ENCODE assay signal across 35 cellular contexts in genomic region chr4:123737156-123737555, GRCh38.
"Had no signal": no experiment of that assay in that cellular context is flagged by ENCODE, and none has a peak within 500 bp of the region (broad histone marks: within the 10 kb centered on the region; RNA-seq: fewer than 3 reads in every experiment).

No MANE protein-coding gene starts in this region.

- FAIRE-seq: colon had no signal

- H3K36me3 ChIP-seq: ascending aorta, brain microvascular endothelial cell, breast epithelium, WERI-Rb-1 had no signal

- H3K27me3 ChIP-seq: ascending aorta, body of pancreas, brain microvascular endothelial cell, breast epithelium had no signal

- H3K27ac Mint-ChIP-seq: activated CD4-positive, alpha-beta memory T cell treated with anti-CD3 and anti-CD28 coated beads, Interleukin-2, amount 10 ng/mL, durations not matched to agents 7 days and 5 days; activated CD4-positive, alpha-beta T cell treated with anti-CD3 and anti-CD28 coated beads for 36 hours; activated CD4-positive, alpha-beta T cell treated with anti-CD3 and anti-CD28 coated beads, Interleukin-2, amount 10 ng/mL, durations not matched to agents 7 days and 5 days; activated CD8-positive, alpha-beta memory T cell treated with anti-CD3 and anti-CD28 coated beads, Interleukin-2, amount 10 ng/mL, durations not matched to agents 7 days and 5 days; activated CD8-positive, alpha-beta T cell treated with anti-CD3 and anti-CD28 coated beads, Interleukin-2, amount 10 ng/mL, durations not matched to agents 7 days and 5 days; activated naive CD4-positive, alpha-beta T cell treated with anti-CD3 and anti-CD28 coated beads, Interleukin-2, amount 10 ng/mL, durations not matched to agents 7 days and 5 days; activated naive CD4-positive, alpha-beta T cell treated with anti-CD3 and anti-CD28 coated beads, Interleukin-2, amount 50 U/mL, for 24 hours; activated naive CD8-positive, alpha-beta T cell; activated naive CD8-positive, alpha-beta T cell treated with anti-CD3 and anti-CD28 coated beads, Interleukin-2, amount 10 ng/mL, durations not matched to agents 7 days and 5 days; activated naive CD8-positive, alpha-beta T cell treated with anti-CD3 and anti-CD28 coated beads, Interleukin-2, amount 50 U/mL, for 24 hours; activated T-cell treated with anti-CD3 and anti-CD28 coated beads, Interleukin-2, amount 50 U/mL, for 24 hours; activated T-helper 2 cell treated with anti-CD3 and anti-CD28 coated beads, Interferon-gamma antibody, Interleukin-2, Interleukin-4, amounts not matched to agents 10 μg/mL and 5 μg/mL and 100 μg/mL, durations not matched to agents 14 hours and 24 hours and 36 hours; T-helper 17 cell; T-helper 2 cell treated with Interferon-gamma antibody and Interleukin-4, amounts not matched to agents 5 μg/mL and 100 μg/mL, for 36 hours; WTC11 had no signal

- H3K27ac ChIP-seq: ascending aorta, body of pancreas, brain microvascular endothelial cell, breast epithelium, WERI-Rb-1 had no signal

- H3K4me3 ChIP-seq: ascending aorta, body of pancreas, breast epithelium had no signal

- H3K9me3 ChIP-seq: ascending aorta, body of pancreas, breast epithelium had no signal

- H3K4me1 Mint-ChIP-seq: activated CD4-positive, alpha-beta memory T cell treated with anti-CD3 and anti-CD28 coated beads, Interleukin-2, amount 10 ng/mL, durations not matched to agents 7 days and 5 days; activated CD4-positive, alpha-beta T cell treated with anti-CD3 and anti-CD28 coated beads, Interleukin-2, amount 10 ng/mL, durations not matched to agents 7 days and 5 days; activated CD8-positive, alpha-beta memory T cell treated with anti-CD3 and anti-CD28 coated beads, Interleukin-2, amount 10 ng/mL, durations not matched to agents 7 days and 5 days; activated naive CD4-positive, alpha-beta T cell treated with anti-CD3 and anti-CD28 coated beads, Interleukin-2, amount 10 ng/mL, durations not matched to agents 7 days and 5 days; activated naive CD4-positive, alpha-beta T cell treated with anti-CD3 and anti-CD28 coated beads, Interleukin-2, amount 50 U/mL, for 24 hours; activated naive CD8-positive, alpha-beta T cell treated with anti-CD3 and anti-CD28 coated beads, Interleukin-2, amount 10 ng/mL, durations not matched to agents 7 days and 5 days; activated naive CD8-positive, alpha-beta T cell treated with anti-CD3 and anti-CD28 coated beads, Interleukin-2, amount 50 U/mL, for 24 hours; T-helper 17 cell had no signal

- H3K27me3 Mint-ChIP-seq: activated naive CD4-positive, alpha-beta T cell treated with anti-CD3 and anti-CD28 coated beads, Interleukin-2, amount 10 ng/mL, durations not matched to agents 7 days and 5 days; activated naive CD8-positive, alpha-beta T cell; activated naive CD8-positive, alpha-beta T cell treated with anti-CD3 and anti-CD28 coated beads, Interleukin-2, amount 50 U/mL, for 24 hours had no signal

- H3K4me1 ChIP-seq: ascending aorta, body of pancreas, breast epithelium had no signal

- H3K4me3 Mint-ChIP-seq: activated CD4-positive, alpha-beta memory T cell treated with anti-CD3 and anti-CD28 coated beads, Interleukin-2, amount 10 ng/mL, durations not matched to agents 7 days and 5 days; activated CD4-positive, alpha-beta T cell treated with anti-CD3 and anti-CD28 coated beads for 36 hours; activated CD4-positive, alpha-beta T cell treated with anti-CD3 and anti-CD28 coated beads, Interleukin-2, amount 10 ng/mL, durations not matched to agents 7 days and 5 days; activated CD8-positive, alpha-beta memory T cell treated with anti-CD3 and anti-CD28 coated beads, Interleukin-2, amount 10 ng/mL, durations not matched to agents 7 days and 5 days; activated CD8-positive, alpha-beta T cell treated with anti-CD3 and anti-CD28 coated beads, Interleukin-2, amount 10 ng/mL, durations not matched to agents 7 days and 5 days; activated naive CD4-positive, alpha-beta T cell treated with anti-CD3 and anti-CD28 coated beads, Interleukin-2, amount 10 ng/mL, durations not matched to agents 7 days and 5 days; activated naive CD4-positive, alpha-beta T cell treated with anti-CD3 and anti-CD28 coated beads, Interleukin-2, amount 50 U/mL, for 24 hours; activated naive CD8-positive, alpha-beta T cell; activated naive CD8-positive, alpha-beta T cell treated with anti-CD3 and anti-CD28 coated beads, Interleukin-2, amount 10 ng/mL, durations not matched to agents 7 days and 5 days; activated naive CD8-positive, alpha-beta T cell treated with anti-CD3 and anti-CD28 coated beads, Interleukin-2, amount 50 U/mL, for 24 hours; activated T-cell treated with anti-CD3 and anti-CD28 coated beads, Interleukin-2, amount 50 U/mL, for 24 hours; T-helper 17 cell; T-helper 2 cell treated with Interferon-gamma antibody and Interleukin-4, amounts not matched to agents 5 μg/mL and 100 μg/mL, for 36 hours; WTC11 had no signal

- H3K36me3 Mint-ChIP-seq: activated CD8-positive, alpha-beta memory T cell treated with anti-CD3 and anti-CD28 coated beads, Interleukin-2, amount 10 ng/mL, durations not matched to agents 7 days and 5 days; activated naive CD4-positive, alpha-beta T cell treated with anti-CD3 and anti-CD28 coated beads, Interleukin-2, amount 10 ng/mL, durations not matched to agents 7 days and 5 days; activated naive CD4-positive, alpha-beta T cell treated with anti-CD3 and anti-CD28 coated beads, Interleukin-2, amount 50 U/mL, for 24 hours; activated naive CD8-positive, alpha-beta T cell; activated naive CD8-positive, alpha-beta T cell treated with anti-CD3 and anti-CD28 coated beads, Interleukin-2, amount 10 ng/mL, durations not matched to agents 7 days and 5 days had no signal

- DNase-seq: activated CD4-positive, alpha-beta memory T cell treated with anti-CD3 and anti-CD28 coated beads, Interleukin-2, amount 10 ng/mL, durations not matched to agents 7 days and 5 days; activated CD4-positive, alpha-beta T cell treated with anti-CD3 and anti-CD28 coated beads for 1 hour; activated CD4-positive, alpha-beta T cell treated with anti-CD3 and anti-CD28 coated beads for 36 hours; activated CD4-positive, alpha-beta T cell treated with anti-CD3 and anti-CD28 coated beads for 48 hours; activated CD4-positive, alpha-beta T cell treated with anti-CD3 and anti-CD28 coated beads, Interleukin-2, amount 10 ng/mL, durations not matched to agents 7 days and 5 days; activated CD4-positive, alpha-beta T cell treated with anti-CD3 and anti-CD28 coated beads, Interleukin-2, amount 50 U/mL, for 48 hours; activated CD4-positive, CD25-positive, alpha-beta regulatory T cell; activated CD8-positive, alpha-beta memory T cell treated with anti-CD3 and anti-CD28 coated beads for 24 hours; activated CD8-positive, alpha-beta memory T cell treated with anti-CD3 and anti-CD28 coated beads, Interleukin-2, amount 10 ng/mL, durations not matched to agents 7 days and 5 days; activated CD8-positive, alpha-beta memory T cell treated with anti-CD3 and anti-CD28 coated beads, Interleukin-2, amount 50 U/mL, for 48 hours; activated CD8-positive, alpha-beta T cell treated with anti-CD3 and anti-CD28 coated beads, Interleukin-2, amount 10 ng/mL, durations not matched to agents 7 days and 5 days; activated effector memory CD4-positive, alpha-beta T cell treated with Interleukin-2 at 50 U/mL for 16 hours; activated gamma-delta T cell; activated naive CD4-positive, alpha-beta T cell treated with anti-CD3 and anti-CD28 coated beads, Interleukin-2, amount 10 ng/mL, durations not matched to agents 7 days and 5 days; activated naive CD4-positive, alpha-beta T cell treated with Interleukin-2 at 50 U/mL for 16 hours; activated naive CD8-positive, alpha-beta T cell treated with anti-CD3 and anti-CD28 coated beads, Interleukin-2, amount 10 ng/mL, durations not matched to agents 7 days and 5 days; activated naive CD8-positive, alpha-beta T cell treated with anti-CD3 and anti-CD28 coated beads, Interleukin-2, amount 50 U/mL, for 24 hours; activated T-cell treated with anti-CD3 and anti-CD28 coated beads, Interleukin-2, amount 50 U/mL, for 24 hours; activated T-cell treated with anti-CD3 and anti-CD28 coated beads, Interleukin-2, amount 50 U/mL, for 48 hours; amygdala; anterior cingulate cortex; body of pancreas; brain microvascular endothelial cell; central memory CD4-positive, alpha-beta T cell; T-helper 17 cell; T-helper 9 cell; WERI-Rb-1 had no signal

- ATAC-seq: activated CD4-positive, alpha-beta T cell treated with anti-CD3 and anti-CD28 coated beads for 36 hours; activated CD8-positive, alpha-beta memory T cell treated with anti-CD3 and anti-CD28 coated beads, Interleukin-2, amount 10 ng/mL, durations not matched to agents 7 days and 5 days; activated CD8-positive, alpha-beta T cell treated with anti-CD3 and anti-CD28 coated beads, Interleukin-2, amount 10 ng/mL, durations not matched to agents 7 days and 5 days; activated naive CD8-positive, alpha-beta T cell treated with anti-CD3 and anti-CD28 coated beads, Interleukin-2, amount 50 U/mL, for 24 hours; body of pancreas; T-helper 17 cell; WTC11 had no signal

- H3K9me3 Mint-ChIP-seq: activated CD4-positive, alpha-beta memory T cell treated with anti-CD3 and anti-CD28 coated beads, Interleukin-2, amount 10 ng/mL, durations not matched to agents 7 days and 5 days; activated CD4-positive, alpha-beta T cell treated with anti-CD3 and anti-CD28 coated beads, Interleukin-2, amount 10 ng/mL, durations not matched to agents 7 days and 5 days; activated naive CD4-positive, alpha-beta T cell treated with anti-CD3 and anti-CD28 coated beads, Interleukin-2, amount 10 ng/mL, durations not matched to agents 7 days and 5 days; activated naive CD4-positive, alpha-beta T cell treated with anti-CD3 and anti-CD28 coated beads, Interleukin-2, amount 50 U/mL, for 24 hours; activated naive CD8-positive, alpha-beta T cell treated with anti-CD3 and anti-CD28 coated beads, Interleukin-2, amount 10 ng/mL, durations not matched to agents 7 days and 5 days; activated T-cell treated with anti-CD3 and anti-CD28 coated beads, Interleukin-2, amount 50 U/mL, for 24 hours; activated T-helper 2 cell treated with anti-CD3 and anti-CD28 coated beads, Interferon-gamma antibody, Interleukin-2, Interleukin-4, amounts not matched to agents 10 μg/mL and 5 μg/mL and 100 μg/mL, durations not matched to agents 14 hours and 24 hours and 36 hours; T-helper 2 cell treated with Interferon-gamma antibody and Interleukin-4, amounts not matched to agents 5 μg/mL and 100 μg/mL, for 36 hours had no signal
